In the genomic region with DNA sequence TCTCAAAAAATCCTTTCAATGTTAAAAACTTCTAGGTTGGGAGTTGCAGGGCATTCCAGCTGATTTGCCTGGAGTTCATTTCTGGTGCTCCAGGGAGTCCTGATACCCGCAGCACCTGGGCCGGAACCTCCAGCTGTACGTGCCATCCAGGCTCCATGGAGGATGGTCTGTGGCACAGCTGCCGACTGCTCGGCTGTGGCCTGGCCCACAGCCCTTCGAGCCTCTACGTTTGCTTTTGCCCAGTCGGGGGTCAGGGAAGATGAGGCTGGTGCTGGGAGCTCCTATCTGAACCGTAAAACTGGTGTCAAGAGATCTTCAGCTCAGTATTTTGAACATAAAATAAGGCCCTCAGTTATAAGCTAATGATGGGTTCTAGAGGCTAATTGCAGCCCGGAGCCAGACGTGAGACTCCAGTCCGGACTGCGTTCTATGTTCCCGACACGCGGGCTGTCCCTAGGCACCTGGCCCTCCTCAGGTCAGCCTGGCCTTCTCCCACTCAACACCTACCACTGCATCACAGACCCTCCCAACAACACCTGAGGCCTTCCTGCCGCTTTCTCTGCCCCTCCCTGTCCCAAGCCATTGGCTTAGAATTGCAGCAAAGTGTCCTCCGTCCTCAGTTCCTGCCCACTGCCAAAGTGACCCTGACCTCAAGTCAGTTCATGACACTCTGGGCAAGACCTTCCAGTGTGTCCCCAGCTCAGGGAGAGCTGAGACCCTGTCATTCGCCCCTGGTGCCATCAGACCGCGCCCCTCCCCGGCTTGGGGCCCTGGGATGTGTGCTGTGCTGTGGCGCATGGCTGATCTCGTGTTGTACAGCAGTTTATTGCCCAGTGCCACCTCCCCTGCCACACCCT, we compare ENCODE assay signal across 1 cellular context.
TF ChIP-seq lines count a peak whose summit lies in the region.

No MANE protein-coding gene starts in this region.

TF ChIP-seq in HEK293, 187 proteins besides CTCF, POLR2A, EP300 and RAD21 (continued from another document):
- TF ChIP-seq ZNF518A (tag by site-specific recombination; conservative IDR thresholded peaks at IDR 0.05; ENCODE audit: low read depth): no peak
- peak; percentile 17; the same call in 1 of the 2 replicates for TF ChIP-seq KLF17 (tag by site-specific recombination; IDR thresholded peaks at IDR 0.05)
